In the genomic region with DNA sequence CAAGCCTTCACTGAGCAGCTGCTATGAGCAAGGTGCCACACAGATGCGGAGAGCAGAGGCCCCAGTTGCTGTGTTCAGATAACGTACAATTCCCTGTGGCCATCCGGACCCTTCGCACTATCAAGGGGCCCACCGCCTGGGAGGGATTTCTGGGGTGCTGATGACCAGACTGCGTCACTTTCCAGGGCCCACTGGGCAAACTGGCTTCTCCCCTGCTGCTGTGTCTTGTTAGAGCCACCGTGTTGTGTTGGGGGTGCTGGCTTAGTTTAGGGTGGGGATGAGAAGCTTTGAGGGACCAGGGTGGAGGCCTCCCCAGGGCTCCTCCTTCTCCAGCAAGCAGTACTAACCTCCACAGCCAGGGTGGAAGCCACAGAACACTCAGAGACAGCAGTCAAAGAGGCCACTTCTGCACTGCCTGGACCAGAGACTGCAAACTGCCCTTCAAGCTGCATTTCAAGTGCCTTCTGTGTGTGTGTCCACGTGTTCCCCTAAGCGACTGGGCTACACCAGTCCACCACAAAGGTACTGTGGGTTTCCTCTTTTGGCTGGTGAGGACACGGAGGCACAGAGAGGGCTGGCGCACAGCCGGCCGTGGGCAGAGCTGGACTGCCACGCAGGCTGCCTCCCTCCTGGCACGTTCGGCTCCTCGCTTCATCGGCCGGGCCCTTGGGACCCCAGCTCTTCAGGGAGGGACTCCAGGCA, we compare ENCODE assay signal across 9 cellular contexts.
A peak's percentile ranks its signal among the peaks of the same experiment; 100 is the strongest.
DNase-seq lines count a peak whose midpoint lies in the region; ATAC-seq and TF ChIP-seq lines count a peak whose summit lies in the region.
"Had no signal": no experiment of that assay in that cellular context is flagged by ENCODE, and none has a peak within 500 bp of the region (broad histone marks: within the 10 kb centered on the region; RNA-seq: fewer than 3 reads in every experiment).

No MANE protein-coding gene starts in this region.

- peaks cover 19% of the 10 kb centered on the region for H3K4me1 ChIP-seq in GM23248 (ENCODE audit: insufficient read depth)

- H3K36me3 ChIP-seq in GM23248 (ENCODE audit: low read depth): no peaks in the 10 kb centered on the region

- in situ Hi-C loops in GM13976 (cut with MboI; ENCODE audit: low sequenced_read_pairs, unreplicated experiment): no loop called here
- in situ Hi-C loops in GM23248 (cut with MboI): no loop called here
- in situ Hi-C loops in KBM-7 (cut with MboI; ENCODE audit: low pct_unique_long_range_greater_than_20kb, low sequenced_read_pairs): no loop called here

- no peaks in the 10 kb centered on the region for H3K9me2 ChIP-seq in GM23248 (ENCODE audit: insufficient read depth)

- H3K27me3 ChIP-seq in GM23248 (replicated peaks; ENCODE audit: insufficient read depth): no peaks in the 10 kb centered on the region

- H2AFZ ChIP-seq in GM23248: no peak overlapping the region

- H3K4me1 Mint-ChIP-seq in stimulated activated memory B cell treated with anti-CD40 and anti-IgM and Interleukin-4, amounts not matched to agents 10 μg/mL and 1 μg/mL and 100 μg/mL, for 72 hours: peaks cover 69% of the 10 kb centered on the region

- peaks cover 52% of the 10 kb centered on the region for H3K79me2 ChIP-seq in GM23248 (ENCODE audit: insufficient read depth)

- DNase-seq in GM13976 (ENCODE audit: low spot score): peak; percentile 63
- peak; percentile 51 for DNase-seq in NCI-H1092 treated with DMSO at 0.1 percent for 48 hours (lab: John Stamatoyannopoulos, UW)
- no peak for DNase-seq in left cardiac atrium
- DNase-seq in GM23248: no peak
- DNase-seq in omental fat pad (ENCODE audit: low spot score): no peak
- no peak for DNase-seq in KBM-7

- H3F3A ChIP-seq in GM23248 (ENCODE audit: insufficient read depth): peaks cover 19% of the 10 kb centered on the region

- peak overlapping the region; percentile 92 for H3K27ac Mint-ChIP-seq in stimulated activated memory B cell treated with anti-CD40 and anti-IgM and Interleukin-4, amounts not matched to agents 10 μg/mL and 1 μg/mL and 100 μg/mL, for 72 hours

- H3K9me3 ChIP-seq in GM23248 (ENCODE audit: low read depth): no peaks in the 10 kb centered on the region

- intact Hi-C loops in left cardiac atrium (cut with DNase I): loop anchor here in 1 of 2 donors (10.0 kb wide), 1 partner anchor 54 kb away; no protein-coding TSS in a partner anchor

- H3K9ac ChIP-seq in GM23248: no peak overlapping the region

- H3K27ac ChIP-seq in GM23248: no peak overlapping the region

- H3K9me3 Mint-ChIP-seq in stimulated activated memory B cell treated with anti-CD40 and anti-IgM and Interleukin-4, amounts not matched to agents 10 μg/mL and 1 μg/mL and 100 μg/mL, for 72 hours: peaks cover 2% of the 10 kb centered on the region

- TF ChIP-seq CTCF in GM13976 (IDR thresholded peaks at IDR 0.05; ENCODE audit: borderline replicate concordance, control extremely low read depth, extremely low read depth, insufficient read depth, missing control alignments): no peak
- no peak for TF ChIP-seq CTCF in omental fat pad (IDR thresholded peaks at IDR 0.05)

- H3K4me3 ChIP-seq in GM23248: no peak overlapping the region

- peaks cover 54% of the 10 kb centered on the region for H3K36me3 Mint-ChIP-seq in stimulated activated memory B cell treated with anti-CD40 and anti-IgM and Interleukin-4, amounts not matched to agents 10 μg/mL and 1 μg/mL and 100 μg/mL, for 72 hours

- H3K4me3 Mint-ChIP-seq in stimulated activated memory B cell treated with anti-CD40 and anti-IgM and Interleukin-4, amounts not matched to agents 10 μg/mL and 1 μg/mL and 100 μg/mL, for 72 hours: peak overlapping the region; percentile 67

- no peaks in the 10 kb centered on the region for H4K20me1 ChIP-seq in GM23248 (ENCODE audit: insufficient read depth)

- H3K27me3 Mint-ChIP-seq in stimulated activated memory B cell treated with anti-CD40 and anti-IgM and Interleukin-4, amounts not matched to agents 10 μg/mL and 1 μg/mL and 100 μg/mL, for 72 hours: no peaks in the 10 kb centered on the region

- WGBS in GM23248 (ENCODE audit: low coverage in 1 of 2, low lambda C conversion rate in 2 of 2, missing lambda C conversion rate in 2 of 2), 2 experiments: 95 to 96% methylated on average over 19 of the region's 19 CpGs

- ATAC-seq in left cardiac atrium (peak; percentile 29 to 52), omental fat pad (ENCODE audit: low FRiP score) (no peak), HG03039 (IDR thresholded peaks at IDR 0.05; ENCODE audit: unreplicated experiment) (no peak)
- peak; percentile 67 for ATAC-seq in stimulated activated memory B cell treated with anti-CD40 and anti-IgM and Interleukin-4, amounts not matched to agents 10 μg/mL and 1 μg/mL and 100 μg/mL, for 72 hours
- ATAC-seq: left colon had no signal

- H3K4me2 ChIP-seq in GM23248 (ENCODE audit: unreplicated experiment): no peak overlapping the region

Comparison
In these comparisons a context has a peak if more than half of its experiments do, and no peak if none do; other contexts are left out.
1. DNase-seq: peak in GM13976 (single experiment) and NCI-H1092 treated with DMSO at 0.1 percent for 48 hours (single experiment); none in left cardiac atrium (single experiment), GM23248 (single experiment), omental fat pad (single experiment) and KBM-7 (single experiment).
2. ATAC-seq: peak in left cardiac atrium (2 of 2) and stimulated activated memory B cell treated with anti-CD40 and anti-IgM and Interleukin-4, amounts not matched to agents 10 μg/mL and 1 μg/mL and 100 μg/mL, for 72 hours (single experiment); none in omental fat pad (single experiment) and HG03039 (single experiment).